Comparison of ENCODE assay signal across 7 cellular contexts in the genomic region with DNA sequence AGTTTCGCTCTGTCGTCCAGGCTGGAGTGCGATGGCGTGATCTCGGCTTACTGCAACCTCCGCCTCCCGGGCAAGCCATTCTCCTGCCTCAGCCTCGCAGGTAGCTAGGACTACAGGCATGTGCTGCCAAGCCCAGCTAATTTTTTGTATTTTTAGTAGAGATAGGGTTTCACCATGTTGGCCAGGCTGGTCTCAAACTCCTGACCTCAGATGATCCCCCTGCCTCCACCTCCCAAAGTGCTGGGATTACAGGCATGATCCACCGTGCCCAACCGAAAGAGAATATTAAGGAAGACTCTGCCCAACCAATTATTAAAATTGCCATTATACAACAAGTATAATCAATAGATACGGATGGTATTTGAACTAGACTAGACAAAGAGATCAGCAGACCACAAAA.
DNase-seq lines count a peak whose midpoint lies in the region; ATAC-seq and TF ChIP-seq lines count a peak whose summit lies in the region.
"Not testable (repeated sequence)": the region's sequence is repeated elsewhere in the genome, so short reads cannot be mapped to it uniquely, and the experiment has no call there.

No MANE protein-coding gene starts in this region.

- ATAC-seq in CD4-positive, alpha-beta T cell (ENCODE audit: poor library complexity); T-helper 17 cell; activated T-cell treated with anti-CD3 and anti-CD28 coated beads, Interleukin-2, amount 50 U/mL, for 72 hours (replicated peaks in 1 of 2); naive thymus-derived CD8-positive, alpha-beta T cell; stimulated activated naive B cell treated with anti-CD40 and anti-IgM and Interleukin-4, amounts not matched to agents 10 μg/mL and 1 μg/mL and 100 μg/mL, for 72 hours (replicated peaks): not testable (repeated sequence)

- not testable (repeated sequence) for H3K27me3 Mint-ChIP-seq in CD4-positive, alpha-beta T cell; T-helper 17 cell; activated T-cell treated with anti-CD3 and anti-CD28 coated beads, Interleukin-2, amount 50 U/mL, for 72 hours (ENCODE audit: low read depth); endothelial cell (ENCODE audit: unreplicated experiment); naive thymus-derived CD8-positive, alpha-beta T cell; stimulated activated naive B cell treated with anti-CD40 and anti-IgM and Interleukin-4, amounts not matched to agents 10 μg/mL and 1 μg/mL and 100 μg/mL, for 72 hours

- not testable (repeated sequence) for H3K9me3 Mint-ChIP-seq in CD4-positive, alpha-beta T cell; activated T-cell treated with anti-CD3 and anti-CD28 coated beads, Interleukin-2, amount 50 U/mL, for 72 hours; endothelial cell (ENCODE audit: unreplicated experiment); naive thymus-derived CD8-positive, alpha-beta T cell; stimulated activated naive B cell treated with anti-CD40 and anti-IgM and Interleukin-4, amounts not matched to agents 10 μg/mL and 1 μg/mL and 100 μg/mL, for 72 hours

- not testable (repeated sequence) for H3K4me3 Mint-ChIP-seq in CD4-positive, alpha-beta T cell; T-helper 17 cell; activated T-cell treated with anti-CD3 and anti-CD28 coated beads, Interleukin-2, amount 50 U/mL, for 72 hours; endothelial cell (ENCODE audit: unreplicated experiment); stimulated activated naive B cell treated with anti-CD40 and anti-IgM and Interleukin-4, amounts not matched to agents 10 μg/mL and 1 μg/mL and 100 μg/mL, for 72 hours
- peak overlapping the region in 8 of 10 donors; percentile 1 to 54 (median 27) for H3K4me3 Mint-ChIP-seq in naive thymus-derived CD8-positive, alpha-beta T cell

- H3K36me3 ChIP-seq in HEK293 (ENCODE audit: control insufficient read depth in 2 of 2, insufficient read depth in 1 of 2, low read length in 2 of 2), result not testable (repeated sequence)

- intact Hi-C loops in CD4-positive, alpha-beta T cell (cut with DNase I, micrococcal nuclease), result not testable (repeated sequence)

- CTCF ChIA-PET in CD4-positive, alpha-beta T cell (lab: Charles Lee); HEK293 (lab: Yijun Ruan, JAX): not testable (repeated sequence)

- H3K27ac Mint-ChIP-seq in CD4-positive, alpha-beta T cell, result peak overlapping the region; percentile 57
- peak overlapping the region; percentile 56 for H3K27ac Mint-ChIP-seq in T-helper 17 cell
- peak overlapping the region; percentile 44 for H3K27ac Mint-ChIP-seq in activated T-cell treated with anti-CD3 and anti-CD28 coated beads, Interleukin-2, amount 50 U/mL, for 72 hours
- H3K27ac Mint-ChIP-seq in endothelial cell (ENCODE audit: unreplicated experiment), result peak overlapping the region; percentile 3
- H3K27ac Mint-ChIP-seq in naive thymus-derived CD8-positive, alpha-beta T cell, result peak overlapping the region in 7 of 10 donors; percentile 10 to 61 (median 34)
- H3K27ac Mint-ChIP-seq in stimulated activated naive B cell treated with anti-CD40 and anti-IgM and Interleukin-4, amounts not matched to agents 10 μg/mL and 1 μg/mL and 100 μg/mL, for 72 hours, result peak overlapping the region; percentile 65

- H3K27me3 ChIP-seq in CD4-positive, alpha-beta T cell (ENCODE audit: control insufficient read depth, insufficient read depth, low read length), result not testable (repeated sequence)

- H3K4me1 Mint-ChIP-seq in CD4-positive, alpha-beta T cell (ENCODE audit: low read depth), result peaks cover 92% of the 10 kb centered on the region
- H3K4me1 Mint-ChIP-seq in T-helper 17 cell (peaks cover 81% of the 10 kb centered on the region), endothelial cell (ENCODE audit: unreplicated experiment) (peaks cover 52% of the 10 kb centered on the region)
- H3K4me1 Mint-ChIP-seq in activated T-cell treated with anti-CD3 and anti-CD28 coated beads, Interleukin-2, amount 50 U/mL, for 72 hours (ENCODE audit: low read depth), result peaks cover 92% of the 10 kb centered on the region
- peaks cover 42 to 94% (median 91%) of the 10 kb centered on the region in 4 donors for H3K4me1 Mint-ChIP-seq in naive thymus-derived CD8-positive, alpha-beta T cell
- peaks cover 39 to 82% of the 10 kb centered on the region in 2 donors for H3K4me1 Mint-ChIP-seq in stimulated activated naive B cell treated with anti-CD40 and anti-IgM and Interleukin-4, amounts not matched to agents 10 μg/mL and 1 μg/mL and 100 μg/mL, for 72 hours

- not testable (repeated sequence) for H3K4me3 ChIP-seq in HEK293 (ENCODE audit: low read depth, low read length)

- TF ChIP-seq CTCF in CD4-positive, alpha-beta T cell (IDR thresholded peaks at IDR 0.05); HEK293 (tag by site-specific recombination; IDR thresholded peaks at IDR 0.05); endothelial cell (IDR thresholded peaks at IDR 0.05; ENCODE audit: unreplicated experiment): not testable (repeated sequence)

- not testable (repeated sequence) for DNase-seq in CD4-positive, alpha-beta T cell; T-helper 17 cell; activated T-cell treated with anti-CD3 and anti-CD28 coated beads, Interleukin-2, amount 50 U/mL, for 72 hours; endothelial cell (ENCODE audit: low spot score); naive thymus-derived CD8-positive, alpha-beta T cell; stimulated activated naive B cell treated with anti-CD40 and anti-IgM and Interleukin-4, amounts not matched to agents 10 μg/mL and 1 μg/mL and 100 μg/mL, for 72 hours

- not testable (repeated sequence) for H3K27ac ChIP-seq in CD4-positive, alpha-beta T cell (ENCODE audit: low read depth, low read length); HEK293 (ENCODE audit: extremely low read depth, low read depth, low read length)

- H3K4me1 ChIP-seq in HEK293 (ENCODE audit: control insufficient read depth, insufficient read depth, low read length), result peaks cover 64% of the 10 kb centered on the region

- H3K9me3 ChIP-seq in CD4-positive, alpha-beta T cell (ENCODE audit: control insufficient read depth, low read length); HEK293 (ENCODE audit: control insufficient read depth, insufficient read depth, low read depth, low read length); T-helper 17 cell (ENCODE audit: control insufficient read depth, low read length, poor library complexity, severe bottlenecking): not testable (repeated sequence)

- POLR2A ChIA-PET in CD4-positive, alpha-beta T cell (lab: Charles Lee); HEK293 (lab: Yijun Ruan, JAX): not testable (repeated sequence)
- POLR2A ChIA-PET in naive thymus-derived CD8-positive, alpha-beta T cell (lab: Charles Lee), result interaction anchor here (0.5 kb wide), 1 partner anchor 807 kb away, joined by 5 read pairs; no protein-coding TSS in a partner anchor

- H3K36me3 Mint-ChIP-seq in CD4-positive, alpha-beta T cell (ENCODE audit: low read depth); T-helper 17 cell (ENCODE audit: low read depth); activated T-cell treated with anti-CD3 and anti-CD28 coated beads, Interleukin-2, amount 50 U/mL, for 72 hours (ENCODE audit: insufficient read depth in 2 of 2); endothelial cell (ENCODE audit: low read depth, unreplicated experiment); naive thymus-derived CD8-positive, alpha-beta T cell: not testable (repeated sequence)
- H3K36me3 Mint-ChIP-seq in stimulated activated naive B cell treated with anti-CD40 and anti-IgM and Interleukin-4, amounts not matched to agents 10 μg/mL and 1 μg/mL and 100 μg/mL, for 72 hours, result peaks cover 5 to 26% of the 10 kb centered on the region in 2 donors

TF ChIP-seq in HEK293, 187 proteins besides CTCF, POLR2A, EP300 and RAD21:
- TF ChIP-seq, protein P1, sequence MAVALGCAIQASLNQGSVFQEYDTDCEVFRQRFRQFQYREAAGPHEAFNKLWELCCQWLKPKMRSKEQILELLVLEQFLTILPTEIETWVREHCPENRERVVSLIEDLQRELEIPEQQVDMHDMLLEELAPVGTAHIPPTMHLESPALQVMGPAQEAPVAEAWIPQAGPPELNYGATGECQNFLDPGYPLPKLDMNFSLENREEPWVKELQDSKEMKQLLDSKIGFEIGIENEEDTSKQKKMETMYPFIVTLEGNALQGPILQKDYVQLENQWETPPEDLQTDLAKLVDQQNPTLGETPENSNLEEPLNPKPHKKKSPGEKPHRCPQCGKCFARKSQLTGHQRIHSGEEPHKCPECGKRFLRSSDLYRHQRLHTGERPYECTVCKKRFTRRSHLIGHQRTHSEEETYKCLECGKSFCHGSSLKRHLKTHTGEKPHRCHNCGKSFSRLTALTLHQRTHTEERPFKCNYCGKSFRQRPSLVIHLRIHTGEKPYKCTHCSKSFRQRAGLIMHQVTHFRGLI (tag by site-specific recombination; IDR thresholded peaks at IDR 0.05), result peak; percentile 95
- TF ChIP-seq ZBTB17 (tag by site-specific recombination; IDR thresholded peaks at IDR 0.05) (peak; percentile 21; the same call in 1 of the 2 replicates), ZNF501 (tag by site-specific recombination; IDR thresholded peaks at IDR 0.05) (0 out of 2 replicates have a peak, but pooled peaks have one; percentile 24)

Comparison
In these comparisons a context has a peak if more than half of its experiments do, and no peak if none do; other contexts are left out.
1. H3K27ac Mint-ChIP-seq: peak in every context shown above with its lines; median percentile 65 in stimulated activated naive B cell treated with anti-CD40 and anti-IgM and Interleukin-4, amounts not matched to agents 10 μg/mL and 1 μg/mL and 100 μg/mL, for 72 hours; 57 in CD4-positive, alpha-beta T cell; 56 in T-helper 17 cell; 44 in activated T-cell treated with anti-CD3 and anti-CD28 coated beads, Interleukin-2, amount 50 U/mL, for 72 hours; 34 in naive thymus-derived CD8-positive, alpha-beta T cell; 3 in endothelial cell.